Comparison of ENCODE assay signal across 18 cellular contexts in genomic region chr18:13493071-13493470, GRCh38.
DNase-seq lines count a peak whose midpoint lies in the region; ATAC-seq lines count a peak whose summit lies in the region.
"Had no signal": no experiment of that assay in that cellular context is flagged by ENCODE, and none has a peak within 500 bp of the region (broad histone marks: within the 10 kb centered on the region; RNA-seq: fewer than 3 reads in every experiment).

No MANE protein-coding gene starts in this region.

- no peak for ATAC-seq in CD4-positive, CD25-positive, alpha-beta regulatory T cell (ENCODE audit: low read depth in 2 of 2)
- no peak for ATAC-seq in naive thymus-derived CD4-positive, alpha-beta T cell
- peak; percentile 58 for ATAC-seq in stimulated activated memory B cell treated with anti-CD40 and anti-IgM and Interleukin-4, amounts not matched to agents 10 μg/mL and 1 μg/mL and 100 μg/mL, for 72 hours
- no peak for ATAC-seq in left cardiac atrium
- ATAC-seq: HCT116 had no signal

- peak overlapping the region; percentile 12 for H3K27ac Mint-ChIP-seq in activated naive CD4-positive, alpha-beta T cell treated with anti-CD3 and anti-CD28 coated beads, Interleukin-2, amount 50 U/mL, for 24 hours
- peak overlapping the region; percentile 56 to 67 (median 64) for H3K27ac Mint-ChIP-seq in CD4-positive, CD25-positive, alpha-beta regulatory T cell
- peak overlapping the region in 5 of 9 donors; percentile 17 to 80 (median 40) for H3K27ac Mint-ChIP-seq in naive thymus-derived CD4-positive, alpha-beta T cell
- H3K27ac Mint-ChIP-seq in stimulated activated memory B cell treated with anti-CD40 and anti-IgM and Interleukin-4, amounts not matched to agents 10 μg/mL and 1 μg/mL and 100 μg/mL, for 72 hours, result no peak overlapping the region
- H3K27ac Mint-ChIP-seq: HFFc6 had no signal

- H3K27me3 ChIP-seq in CD4-positive, CD25-positive, alpha-beta regulatory T cell (ENCODE audit: control insufficient read depth, insufficient read depth, low read length), result no peaks in the 10 kb centered on the region
- no peaks in the 10 kb centered on the region for H3K27me3 ChIP-seq in naive thymus-derived CD4-positive, alpha-beta T cell (ENCODE audit: control insufficient read depth in 2 of 2, insufficient read depth in 2 of 2, low read length in 2 of 2)

- CTCF ChIA-PET in naive thymus-derived CD4-positive, alpha-beta T cell (lab: Charles Lee), result no interaction called here

- H3K9me3 ChIP-seq in CD4-positive, CD25-positive, alpha-beta regulatory T cell (ENCODE audit: control insufficient read depth in 2 of 2, low read length in 2 of 2), result no peaks in the 10 kb centered on the region
- no peaks in the 10 kb centered on the region for H3K9me3 ChIP-seq in naive thymus-derived CD4-positive, alpha-beta T cell (ENCODE audit: control insufficient read depth in 2 of 3, low read length in 3 of 3)

- peaks cover 7% of the 10 kb centered on the region for H3K36me3 Mint-ChIP-seq in activated naive CD4-positive, alpha-beta T cell treated with anti-CD3 and anti-CD28 coated beads, Interleukin-2, amount 50 U/mL, for 24 hours
- peaks cover 21% of the 10 kb centered on the region for H3K36me3 Mint-ChIP-seq in CD4-positive, CD25-positive, alpha-beta regulatory T cell
- peaks cover 13 to 50% (median 16%) of the 10 kb centered on the region in 5 donors for H3K36me3 Mint-ChIP-seq in naive thymus-derived CD4-positive, alpha-beta T cell
- peaks cover 7% of the 10 kb centered on the region for H3K36me3 Mint-ChIP-seq in stimulated activated memory B cell treated with anti-CD40 and anti-IgM and Interleukin-4, amounts not matched to agents 10 μg/mL and 1 μg/mL and 100 μg/mL, for 72 hours

- peaks cover 15% of the 10 kb centered on the region for H3K4me1 ChIP-seq in CD4-positive, CD25-positive, alpha-beta regulatory T cell (ENCODE audit: control insufficient read depth, insufficient read depth, low read length, poor library complexity, severe bottlenecking)
- no peaks in the 10 kb centered on the region for H3K4me1 ChIP-seq in naive thymus-derived CD4-positive, alpha-beta T cell (ENCODE audit: control insufficient read depth in 2 of 2, insufficient read depth in 2 of 2, low read length in 2 of 2)

- POLR2A ChIA-PET in naive thymus-derived CD4-positive, alpha-beta T cell (lab: Charles Lee), result no interaction called here

- intact Hi-C loops in naive thymus-derived CD4-positive, alpha-beta T cell (cut with micrococcal nuclease), result no loop called here
- intact Hi-C loops in left cardiac atrium (cut with DNase I), result no loop called here

- no peak overlapping the region for H3K4me3 ChIP-seq in CD4-positive, CD25-positive, alpha-beta regulatory T cell (ENCODE audit: low read depth, low read length)
- H3K4me3 ChIP-seq in naive thymus-derived CD4-positive, alpha-beta T cell (ENCODE audit: low read length), result no peak overlapping the region

- H3K4me1 Mint-ChIP-seq in activated naive CD4-positive, alpha-beta T cell treated with anti-CD3 and anti-CD28 coated beads, Interleukin-2, amount 50 U/mL, for 24 hours, result peaks cover 5% of the 10 kb centered on the region
- peaks cover 10 to 29% (median 22%) of the 10 kb centered on the region in 4 donors for H3K4me1 Mint-ChIP-seq in CD4-positive, CD25-positive, alpha-beta regulatory T cell
- peaks cover 6 to 18% (median 8%) of the 10 kb centered on the region in 7 donors for H3K4me1 Mint-ChIP-seq in naive thymus-derived CD4-positive, alpha-beta T cell
- H3K4me1 Mint-ChIP-seq in stimulated activated memory B cell treated with anti-CD40 and anti-IgM and Interleukin-4, amounts not matched to agents 10 μg/mL and 1 μg/mL and 100 μg/mL, for 72 hours, result no peaks in the 10 kb centered on the region

- H3K27me3 Mint-ChIP-seq in activated naive CD4-positive, alpha-beta T cell treated with anti-CD3 and anti-CD28 coated beads, Interleukin-2, amount 50 U/mL, for 24 hours, result no peaks in the 10 kb centered on the region
- H3K27me3 Mint-ChIP-seq in CD4-positive, CD25-positive, alpha-beta regulatory T cell, result no peaks in the 10 kb centered on the region
- H3K27me3 Mint-ChIP-seq in naive thymus-derived CD4-positive, alpha-beta T cell, result no peaks in the 10 kb centered on the region
- no peaks in the 10 kb centered on the region for H3K27me3 Mint-ChIP-seq in stimulated activated memory B cell treated with anti-CD40 and anti-IgM and Interleukin-4, amounts not matched to agents 10 μg/mL and 1 μg/mL and 100 μg/mL, for 72 hours
- H3K27me3 Mint-ChIP-seq: CD4-positive, alpha-beta memory T cell had no signal

- peaks cover 57% of the 10 kb centered on the region for H3K36me3 ChIP-seq in CD4-positive, CD25-positive, alpha-beta regulatory T cell (ENCODE audit: control insufficient read depth, insufficient read depth, low read length)
- peaks cover 0 to 15% (median 0%) of the 10 kb centered on the region in 3 experiments for H3K36me3 ChIP-seq in naive thymus-derived CD4-positive, alpha-beta T cell (ENCODE audit: control insufficient read depth in 2 of 3, insufficient read depth in 3 of 3, low read length in 3 of 3)

- no peaks in the 10 kb centered on the region for H3K9me3 Mint-ChIP-seq in activated naive CD4-positive, alpha-beta T cell treated with anti-CD3 and anti-CD28 coated beads, Interleukin-2, amount 50 U/mL, for 24 hours
- no peaks in the 10 kb centered on the region for H3K9me3 Mint-ChIP-seq in CD4-positive, CD25-positive, alpha-beta regulatory T cell
- H3K9me3 Mint-ChIP-seq in naive thymus-derived CD4-positive, alpha-beta T cell, result peaks cover 0 to 4% (median 0%) of the 10 kb centered on the region in 11 donors
- H3K9me3 Mint-ChIP-seq in stimulated activated memory B cell treated with anti-CD40 and anti-IgM and Interleukin-4, amounts not matched to agents 10 μg/mL and 1 μg/mL and 100 μg/mL, for 72 hours, result no peaks in the 10 kb centered on the region
- H3K9me3 Mint-ChIP-seq: CD4-positive, alpha-beta memory T cell had no signal

- H3K4me3 Mint-ChIP-seq in activated naive CD4-positive, alpha-beta T cell treated with anti-CD3 and anti-CD28 coated beads, Interleukin-2, amount 50 U/mL, for 24 hours, result no peak overlapping the region
- no peak overlapping the region for H3K4me3 Mint-ChIP-seq in CD4-positive, CD25-positive, alpha-beta regulatory T cell
- H3K4me3 Mint-ChIP-seq in naive thymus-derived CD4-positive, alpha-beta T cell, result no peak overlapping the region
- no peak overlapping the region for H3K4me3 Mint-ChIP-seq in stimulated activated memory B cell treated with anti-CD40 and anti-IgM and Interleukin-4, amounts not matched to agents 10 μg/mL and 1 μg/mL and 100 μg/mL, for 72 hours
- H3K4me3 Mint-ChIP-seq: CD4-positive, alpha-beta memory T cell; HFFc6 had no signal

- H3K27ac ChIP-seq in CD4-positive, CD25-positive, alpha-beta regulatory T cell (ENCODE audit: insufficient read depth, low read length, poor library complexity, severe bottlenecking), result no peak overlapping the region
- H3K27ac ChIP-seq in naive thymus-derived CD4-positive, alpha-beta T cell (ENCODE audit: low read depth, low read length), result no peak overlapping the region
- H3K27ac ChIP-seq: C4-2B, HL-60 had no signal

- no peak for DNase-seq in activated naive CD4-positive, alpha-beta T cell treated with anti-CD3 and anti-CD28 coated beads, Interleukin-2, amount 50 U/mL, for 16 hours
- no peak for DNase-seq in CD4-positive, CD25-positive, alpha-beta regulatory T cell
- DNase-seq in naive thymus-derived CD4-positive, alpha-beta T cell, result no peak
- DNase-seq in left cardiac atrium (no peak), NCI-H446 treated with DMSO at 0.1 percent for 48 hours (lab: John Stamatoyannopoulos, UW) (no peak), KG1 (lab: John Stamatoyannopoulos, UW) (no peak)
- DNase-seq: 8988T; CD4-positive, alpha-beta memory T cell; DMS79 treated with DMSO at 0.1 percent for 48 hours; GF-D8; GOT3; H7; HFFc6 had no signal
